8 cellular contexts compared by ENCODE assay signal in the genomic region with DNA sequence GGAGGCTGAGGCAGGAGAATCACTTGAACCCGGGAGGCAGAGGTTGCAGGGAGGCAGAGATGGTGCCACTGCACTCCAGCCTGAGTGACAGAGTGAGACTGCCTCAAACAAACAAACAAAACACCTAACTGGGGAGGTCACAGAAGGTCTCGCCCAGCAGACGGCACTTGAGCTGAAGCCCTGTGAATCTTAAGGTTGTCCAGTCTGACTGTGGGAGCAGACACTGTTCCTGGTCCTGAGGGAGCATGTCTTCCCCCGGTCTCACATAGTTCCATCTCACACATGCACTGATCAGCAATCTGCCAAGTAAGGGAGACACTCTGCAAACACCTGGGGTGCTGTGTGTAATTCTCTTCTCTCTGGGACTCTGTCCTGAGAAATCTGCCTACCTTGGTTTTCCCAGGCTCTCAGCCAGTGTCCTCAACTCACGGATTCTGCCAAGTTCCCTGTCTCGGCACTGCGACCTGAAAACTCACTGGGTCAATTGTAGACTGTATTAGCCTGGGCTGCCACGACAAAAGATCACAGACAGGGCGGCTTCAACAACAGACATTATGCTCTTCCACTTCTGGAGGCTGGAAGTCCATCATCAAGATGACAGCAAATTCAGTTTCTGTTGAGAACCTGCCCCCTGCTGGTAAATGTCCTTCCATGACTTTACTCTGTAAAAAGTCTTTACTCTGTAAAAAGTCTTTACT.
A peak's percentile ranks its signal among the peaks of the same experiment; 100 is the strongest.
DNase-seq lines count a peak whose midpoint lies in the region; ATAC-seq and TF ChIP-seq lines count a peak whose summit lies in the region.

No MANE protein-coding gene starts in this region.

- H3F3A ChIP-seq in GM23248 (ENCODE audit: insufficient read depth) = no peaks in the 10 kb centered on the region
- no peaks in the 10 kb centered on the region; the same call in none of the 2 replicates for H3F3A ChIP-seq in PC-9 (ENCODE audit: insufficient read depth, low read depth)

- no peak for ATAC-seq in GM19452 (IDR thresholded peaks at IDR 0.05; ENCODE audit: unreplicated experiment)
- no peak for ATAC-seq in HG03457 (IDR thresholded peaks at IDR 0.05; ENCODE audit: unreplicated experiment)

- H3K27me3 ChIP-seq in GM23248 (replicated peaks; ENCODE audit: insufficient read depth) (no peaks in the 10 kb centered on the region), PC-9 (ENCODE audit: insufficient read depth, low read depth) (no peaks in the 10 kb centered on the region)

- H3K79me2 ChIP-seq in GM23248 (ENCODE audit: insufficient read depth) (no peaks in the 10 kb centered on the region), PC-9 (ENCODE audit: low read depth) (no peaks in the 10 kb centered on the region)

- H3K4me3 ChIP-seq in GM23248 = no peak overlapping the region
- H3K4me3 ChIP-seq in PC-9 = no peak overlapping the region

- DNase-seq in CD1c-positive myeloid dendritic cell (ENCODE audit: extremely low spot score) (peak; percentile 51), GM23248 (peak; percentile 76), PC-9 (peak in 1 of 2 experiments; percentile 32), dermis blood vessel endothelial cell (peak; percentile 69), pons (ENCODE audit: low spot score) (peak; percentile 22), germinal center (ENCODE audit: low spot score) (no peak)

- CTCF ChIA-PET in PC-9 (lab: Charles Lee) = no interaction called here

- POLR2A ChIA-PET in PC-9 (lab: Charles Lee; ENCODE audit: unreplicated experiment) = interaction anchor here (0.6 kb wide), 1 partner anchor 237 kb away, joined by 4 read pairs; no protein-coding TSS in a partner anchor

- in situ Hi-C loops in GM23248 (cut with MboI) = no loop called here

- WGBS in GM23248 (ENCODE audit: low coverage in 1 of 2, low lambda C conversion rate in 2 of 2, missing lambda C conversion rate in 2 of 2), 2 experiments = 24 to 25% methylated on average over 9 of the region's 9 CpGs

- H4K20me1 ChIP-seq in GM23248 (ENCODE audit: insufficient read depth) = no peaks in the 10 kb centered on the region
- no peaks in the 10 kb centered on the region for H4K20me1 ChIP-seq in PC-9 (ENCODE audit: insufficient read depth)

- H3K4me1 ChIP-seq in GM23248 (ENCODE audit: insufficient read depth) (no peaks in the 10 kb centered on the region), PC-9 (replicated peaks; ENCODE audit: insufficient read depth) (peaks cover 1% of the 10 kb centered on the region; the same call in 1 of the 2 replicates)

- H3K9ac ChIP-seq in GM23248 = no peak overlapping the region

- intact Hi-C loops in PC-9 (cut with micrococcal nuclease; ENCODE audit: unreplicated experiment) = no loop called here

- H3K4me2 ChIP-seq in GM23248 (ENCODE audit: unreplicated experiment) = peak overlapping the region; percentile 24
- H3K4me2 ChIP-seq in PC-9 = no peak overlapping the region

- peak overlapping the region; percentile 42; the same call in 1 of the 2 replicates for H2AFZ ChIP-seq in GM23248
- H2AFZ ChIP-seq in PC-9 = no peak overlapping the region

- H3K27ac ChIP-seq in GM23248 = no peak overlapping the region
- no peak overlapping the region for H3K27ac ChIP-seq in PC-9

- H3K36me3 ChIP-seq in GM23248 (ENCODE audit: low read depth) (no peaks in the 10 kb centered on the region), PC-9 (ENCODE audit: low read depth) (no peaks in the 10 kb centered on the region)

- no peaks in the 10 kb centered on the region for H3K9me2 ChIP-seq in GM23248 (ENCODE audit: insufficient read depth)
- no peaks in the 10 kb centered on the region for H3K9me2 ChIP-seq in PC-9 (ENCODE audit: insufficient read depth)

- TF ChIP-seq CTCF in PC-9 (conservative IDR thresholded peaks at IDR 0.05) = peak; percentile 87

- BruUV-seq in PC-9 (replicated peaks; lab: Mats Ljungman, UMichigan) = no TSS peak

- H3K9me3 ChIP-seq in GM23248 (ENCODE audit: low read depth) = no peaks in the 10 kb centered on the region
- no peaks in the 10 kb centered on the region for H3K9me3 ChIP-seq in PC-9 (ENCODE audit: insufficient read depth, low read depth)
